Comparison of ENCODE assay signal across 8 cellular contexts in genomic region chr19:16651421-16652188, GRCh38. TPM values are rescaled to one million over a fixed set of nuclear protein-coding genes. Genes with fewer than 3 reads are reported as not detected.
DNase-seq lines count a peak whose midpoint lies in the region; ATAC-seq, FAIRE-seq and TF ChIP-seq lines count a peak whose summit lies in the region.
"Not testable (repeated sequence)": the region's sequence is repeated elsewhere in the genome, so short reads cannot be mapped to it uniquely, and the experiment has no call there.
"Had no signal": no experiment of that assay in that cellular context is flagged by ENCODE, and none has a peak within 500 bp of the region (broad histone marks: within the 10 kb centered on the region; RNA-seq: fewer than 3 reads in every experiment).

No MANE protein-coding gene starts in this region.

- in situ Hi-C loops in K562 (cut with MboI); HepG2 (cut with HindIII; ENCODE audit: extremely low pct_ligation_motif_present, low pct_unique_long_range_greater_than_20kb): not testable (repeated sequence)

- CTCF ChIA-PET in activated naive CD4-positive, alpha-beta T cell treated with anti-CD3 and anti-CD28 coated beads, Interleukin-2, amount 10 ng/mL, durations not matched to agents 7 days and 5 days (lab: Charles Lee); K562 (lab: Yijun Ruan, JAX; ENCODE audit: low intra/inter-chr PET ratio); HepG2 (lab: Yijun Ruan, JAX; ENCODE audit: low intra/inter-chr PET ratio, low total read pairs): not testable (repeated sequence)

- H3K9me3 Mint-ChIP-seq in activated naive CD4-positive, alpha-beta T cell treated with anti-CD3 and anti-CD28 coated beads, Interleukin-2, amount 10 ng/mL, durations not matched to agents 7 days and 5 days = not testable (repeated sequence)

- not testable (repeated sequence) for TF ChIP-seq RAD21 in K562 (CRISPR knock-in tag; conservative IDR thresholded peaks at IDR 0.05 in 1 of 2, IDR thresholded peaks at IDR 0.05 in 1 of 2); HepG2 (CRISPR knock-in tag; IDR thresholded peaks at IDR 0.05)

- intact Hi-C loops in K562 (cut with micrococcal nuclease); HepG2 (cut with micrococcal nuclease; ENCODE audit: unreplicated experiment): not testable (repeated sequence)

- BruUV-seq in K562 (replicated peaks; lab: Mats Ljungman, UMichigan); HepG2 (replicated peaks; lab: Mats Ljungman, UMichigan): not testable (repeated sequence)

- ATAC-seq in K562, HepG2: not testable (repeated sequence)

- peak overlapping the region; percentile 53 for H3K27ac Mint-ChIP-seq in activated naive CD4-positive, alpha-beta T cell treated with anti-CD3 and anti-CD28 coated beads, Interleukin-2, amount 10 ng/mL, durations not matched to agents 7 days and 5 days

- TF ChIP-seq CTCF in VCaP (conservative IDR thresholded peaks at IDR 0.05); K562 (IDR thresholded peaks at IDR 0.05 in 2 of 3, conservative IDR thresholded peaks at IDR 0.05 in 1 of 3; ENCODE audit: insufficient read depth in 2 of 3, low read depth in 1 of 3, low read length in 3 of 3); HepG2 (CRISPR knock-in tag; IDR thresholded peaks at IDR 0.05); neutrophil (IDR thresholded peaks at IDR 0.05): not testable (repeated sequence)

- not testable (repeated sequence) for DNase-seq in activated naive CD4-positive, alpha-beta T cell treated with anti-CD3 and anti-CD28 coated beads, Interleukin-2, amount 10 ng/mL, durations not matched to agents 7 days and 5 days; K562 (ENCODE audit: extremely low read depth in 1 of 4, low spot score in 3 of 4); HepG2 (ENCODE audit: low spot score)

- peaks cover 91% of the 10 kb centered on the region for H3K36me3 ChIP-seq in BLaER1
- H3K36me3 ChIP-seq in K562 (ENCODE audit: control insufficient read depth, insufficient read depth, low read length) = peaks cover 89% of the 10 kb centered on the region
- H3K36me3 ChIP-seq in HepG2 (replicated peaks in 1 of 2; ENCODE audit: control insufficient read depth in 1 of 2, insufficient read depth in 2 of 2, low read length in 2 of 2) = peaks cover 25 to 52% of the 10 kb centered on the region in 2 experiments
- peaks cover 73% of the 10 kb centered on the region for H3K36me3 ChIP-seq in neutrophil
- H3K36me3 ChIP-seq in skeletal muscle tissue (ENCODE audit: control insufficient read depth in 3 of 3, insufficient read depth in 3 of 3, low read length in 3 of 3) = peaks cover 43 to 56% (median 49%) of the 10 kb centered on the region in 3 donors

- POLR2A ChIA-PET in K562 (lab: Yijun Ruan, JAX); HepG2 (lab: Yijun Ruan, JAX): not testable (repeated sequence)

- not testable (repeated sequence) for H3K9me3 ChIP-seq in BLaER1; K562 (replicated peaks; ENCODE audit: control insufficient read depth, insufficient read depth, low read depth, low read length); HepG2 (ENCODE audit: low read length); neutrophil; skeletal muscle tissue (ENCODE audit: control insufficient read depth in 3 of 3, low read length in 3 of 3)

- peaks cover 92% of the 10 kb centered on the region for H4K20me1 ChIP-seq in BLaER1
- H4K20me1 ChIP-seq in K562 (replicated peaks; ENCODE audit: control insufficient read depth, insufficient read depth, low read length); HepG2 (ENCODE audit: insufficient read depth, low read length): not testable (repeated sequence)

- H3K36me3 Mint-ChIP-seq in activated naive CD4-positive, alpha-beta T cell treated with anti-CD3 and anti-CD28 coated beads, Interleukin-2, amount 10 ng/mL, durations not matched to agents 7 days and 5 days = peaks cover 78% of the 10 kb centered on the region

- FAIRE-seq in K562 (lab: Jason Lieb, UNC); HepG2 (lab: Jason Lieb, UNC): not testable (repeated sequence)

- not testable (repeated sequence) for H2AFZ ChIP-seq in K562 (ENCODE audit: low read depth, low read length); HepG2 (ENCODE audit: low read length)

- not testable (repeated sequence) for TF ChIP-seq POLR2A in K562 (conservative IDR thresholded peaks at IDR 0.05); HepG2 (IDR thresholded peaks at IDR 0.05; ENCODE audit: insufficient read depth in 1 of 2, low read depth in 2 of 2, low read length in 2 of 2)

- H3K27me3 Mint-ChIP-seq in activated naive CD4-positive, alpha-beta T cell treated with anti-CD3 and anti-CD28 coated beads, Interleukin-2, amount 10 ng/mL, durations not matched to agents 7 days and 5 days = not testable (repeated sequence)

- H3K4me1 ChIP-seq in BLaER1 = peaks cover 39% of the 10 kb centered on the region
- not testable (repeated sequence) for H3K4me1 ChIP-seq in K562 (replicated peaks in 1 of 2; ENCODE audit: control insufficient read depth in 2 of 2, insufficient read depth in 2 of 2, low read length in 2 of 2); HepG2 (ENCODE audit: insufficient read depth, low read length)
- H3K4me1 ChIP-seq in neutrophil (ENCODE audit: control insufficient read depth in 1 of 2, insufficient read depth in 1 of 2, low read depth in 1 of 2, low read length in 1 of 2) = peaks cover 18 to 22% of the 10 kb centered on the region in 2 experiments
- peaks cover 29 to 43% (median 36%) of the 10 kb centered on the region in 3 donors for H3K4me1 ChIP-seq in skeletal muscle tissue (ENCODE audit: control insufficient read depth in 3 of 3, insufficient read depth in 3 of 3, low read length in 3 of 3)

- H3K4me3 Mint-ChIP-seq in activated naive CD4-positive, alpha-beta T cell treated with anti-CD3 and anti-CD28 coated beads, Interleukin-2, amount 10 ng/mL, durations not matched to agents 7 days and 5 days = not testable (repeated sequence)

- H3K9me1 ChIP-seq in K562 (ENCODE audit: control insufficient read depth, insufficient read depth, low read length) = not testable (repeated sequence)

- H3K4me2 ChIP-seq in BLaER1 = peak overlapping the region; percentile 48
- H3K4me2 ChIP-seq in K562 (ENCODE audit: insufficient read depth, low read length); HepG2 (ENCODE audit: low read depth, low read length): not testable (repeated sequence)

- TF ChIP-seq EP300 in K562 (IDR thresholded peaks at IDR 0.05; ENCODE audit: low read length); HepG2 (IDR thresholded peaks at IDR 0.05; ENCODE audit: low read depth in 2 of 2, low read length in 2 of 2); HepG2 (CRISPR knock-in tag; IDR thresholded peaks at IDR 0.05; ENCODE audit: borderline replicate concordance): not testable (repeated sequence)

- H3K79me2 ChIP-seq in K562 (ENCODE audit: control insufficient read depth, insufficient read depth, low read length); HepG2 (ENCODE audit: insufficient read depth, low read length): not testable (repeated sequence)

- not testable (repeated sequence) for H3K9ac ChIP-seq in BLaER1; K562 (ENCODE audit: insufficient read depth in 1 of 2, low read depth in 2 of 2, low read length in 2 of 2); HepG2 (ENCODE audit: insufficient read depth, low read depth, low read length)
- H3K9ac ChIP-seq in skeletal muscle tissue (ENCODE audit: low read depth in 1 of 3, low read length in 3 of 3) = peak overlapping the region in 2 of 3 donors; percentile 4 to 25

- not testable (repeated sequence) for H3K27me3 ChIP-seq in BLaER1; K562 (ENCODE audit: control insufficient read depth in 2 of 2, insufficient read depth in 2 of 2, low read length in 2 of 2); HepG2 (ENCODE audit: control insufficient read depth in 1 of 2, insufficient read depth in 2 of 2, low read length in 2 of 2); neutrophil; skeletal muscle tissue (ENCODE audit: control insufficient read depth in 3 of 3, insufficient read depth in 3 of 3, low read length in 3 of 3)

- H3K27ac ChIP-seq in BLaER1; K562 (ENCODE audit: extremely low read depth, low read depth, low read length); HepG2 (ENCODE audit: extremely low read length, insufficient read depth, low read length): not testable (repeated sequence)
- H3K27ac ChIP-seq in VCaP (peak overlapping the region; percentile 94), neutrophil (peak overlapping the region; percentile 70), skeletal muscle tissue (ENCODE audit: low read depth, low read length) (peak overlapping the region; percentile 48)

- not testable (repeated sequence) for H3K4me3 ChIP-seq in BLaER1; K562; HepG2 (replicated peaks in 1 of 3; ENCODE audit: insufficient read depth in 1 of 3, low read depth in 2 of 3, low read length in 3 of 3); neutrophil (ENCODE audit: low read depth in 1 of 2, low read length in 1 of 2)
- peak overlapping the region in 1 of 3 donors; percentile 17 for H3K4me3 ChIP-seq in skeletal muscle tissue (ENCODE audit: low read length in 3 of 3)

- WGBS in K562 (ENCODE audit: insufficient coverage, low coverage, missing lambda C conversion rate) = 88% methylated on average over 8 of the region's 8 CpGs
- WGBS in HepG2 (ENCODE audit: low lambda C conversion rate) = 97% methylated on average over 8 of the region's 8 CpGs

- peaks cover 24% of the 10 kb centered on the region for H3K4me1 Mint-ChIP-seq in activated naive CD4-positive, alpha-beta T cell treated with anti-CD3 and anti-CD28 coated beads, Interleukin-2, amount 10 ng/mL, durations not matched to agents 7 days and 5 days

RNA-seq across cellular contexts. Expression of gene SMIM7, which starts 8.3 kb away (rescaled TPM):
- 167 and 203 TPM in 2 replicates for total RNA-seq in K562 (2011; cell fraction: chromatin; rRNA removed; ENCODE audit: low replicate concordance)
- 137 and 142 TPM in 2 replicates for total RNA-seq in K562 (2011; cell fraction: nucleolus; rRNA removed)
- total RNA-seq in K562 (2011; cell fraction: nucleoplasm; rRNA removed) = 167 and 208 TPM in 2 replicates
- 55.3 and 63.3 TPM in 2 replicates for total RNA-seq in K562 (2014; rRNA removed)
- 102 and 109 TPM in 2 replicates for total RNA-seq in K562 (2014; rRNA removed; fragmentation: Illumina TruSeq; extraction: Trizol)
- 110 and 114 TPM in 2 replicates for total RNA-seq in K562 (2015; rRNA removed; fragmentation: Illumina TruSeq; extraction: Trizol)
- 72.5 and 72.7 TPM in 2 replicates for total RNA-seq in K562 (2021)
- 95.0 and 107 TPM in 2 replicates for polyA plus RNA-seq in K562 (2011; rRNA removed)
- 60.8 and 84.9 TPM in 2 replicates for polyA plus RNA-seq in K562 (2011; cell fraction: cytosol; rRNA removed)
- 50.6 and 64.0 TPM in 2 replicates for polyA plus RNA-seq in K562 (2011; cell fraction: nucleus; rRNA removed)
- 67.5 and 69.7 TPM in 2 replicates for polyA plus RNA-seq in K562 (2012)
- polyA plus RNA-seq in K562 (2014; fragmentation: Illumina TruSeq; extraction: Trizol) = 85.6 and 113 TPM in 2 replicates
- 100 to 1,000 TPM; 233 to 265 TPM for polyA plus RNA-seq in K562 (2014; fragmentation: Nextera tagmentation; extraction: Ambion mirVana)
- polyA plus RNA-seq in K562 (2014; rRNA removed) = 105 and 122 TPM in 2 replicates
- polyA minus RNA-seq in K562 (2011; rRNA and poly(A)+ RNA removed) = 61.4 and 64.6 TPM in 2 replicates
- 24.3 and 33.3 TPM in 2 replicates for polyA minus RNA-seq in K562 (2011; cell fraction: cytosol; rRNA and poly(A)+ RNA removed)
- 24.4 and 40.8 TPM in 2 replicates for polyA minus RNA-seq in K562 (2011; cell fraction: nucleus; rRNA and poly(A)+ RNA removed)
- total RNA-seq in HepG2 (2016; rRNA removed; fragmentation: Illumina TruSeq; extraction: Trizol) = 67.4 and 74.9 TPM in 2 replicates
- 22.7 and 23.8 TPM in 2 replicates for total RNA-seq in HepG2 (2016; cell fraction: cytosol; rRNA removed; fragmentation: Illumina TruSeq; extraction: Trizol; ENCODE audit: low read depth)
- total RNA-seq in HepG2 (2016; cell fraction: insoluble cytoplasmic fraction; rRNA removed; fragmentation: Illumina TruSeq; extraction: Trizol) = 70.2 and 82.6 TPM in 2 replicates
- total RNA-seq in HepG2 (2016; cell fraction: membrane; rRNA removed; fragmentation: Illumina TruSeq; extraction: Trizol) = 40.7 and 44.7 TPM in 2 replicates
- total RNA-seq in HepG2 (2016; cell fraction: nucleus; rRNA removed; fragmentation: Illumina TruSeq; extraction: Trizol) = 59.0 and 59.2 TPM in 2 replicates
- polyA plus RNA-seq in HepG2 (2011; rRNA removed) = 54.7 and 55.7 TPM in 2 replicates
- 48.4 and 57.9 TPM in 2 replicates for polyA plus RNA-seq in HepG2 (2011; cell fraction: cytosol; rRNA removed)
- polyA plus RNA-seq in HepG2 (2011; cell fraction: nucleus; rRNA removed) = 29.8 and 32.8 TPM in 2 replicates
- polyA plus RNA-seq in HepG2 (2012) = 35.2 and 40.9 TPM in 2 replicates
- polyA plus RNA-seq in HepG2 (2016; cell fraction: cytosol; fragmentation: Illumina TruSeq; extraction: Trizol; ENCODE audit: low read depth) = 23.3 and 26.2 TPM in 2 replicates
- 69.8 and 76.9 TPM in 2 replicates for polyA plus RNA-seq in HepG2 (2016; cell fraction: insoluble cytoplasmic fraction; fragmentation: Illumina TruSeq; extraction: Trizol; ENCODE audit: low read depth)
- polyA plus RNA-seq in HepG2 (2016; cell fraction: membrane; fragmentation: Illumina TruSeq; extraction: Trizol; ENCODE audit: low read depth) = 35.1 and 42.6 TPM in 2 replicates
- 93.6 and 97.3 TPM in 2 replicates for polyA plus RNA-seq in HepG2 (2016; cell fraction: nucleus; fragmentation: Illumina TruSeq; extraction: Trizol; ENCODE audit: insufficient read depth, low read depth)
- polyA minus RNA-seq in HepG2 (2011; rRNA and poly(A)+ RNA removed; ENCODE audit: low replicate concordance) = 48.4 and 75.2 TPM in 2 replicates
- polyA minus RNA-seq in HepG2 (2011; cell fraction: cytosol; rRNA and poly(A)+ RNA removed) = 21.3 and 23.3 TPM in 2 replicates
- 58.6 and 66.2 TPM in 2 replicates for polyA minus RNA-seq in HepG2 (2011; cell fraction: nucleus; rRNA and poly(A)+ RNA removed)
- 48.0 TPM for total RNA-seq in skeletal muscle tissue

RNA-seq across cellular contexts. Expression of gene TMEM38A, which starts 9.3 kb away (rescaled TPM):
- 5.1 and 6.9 TPM in 2 replicates for total RNA-seq in K562 (2011; cell fraction: chromatin; rRNA removed; ENCODE audit: low replicate concordance)
- 3.9 and 5.3 TPM in 2 replicates for total RNA-seq in K562 (2011; cell fraction: nucleolus; rRNA removed)
- 4.2 and 4.7 TPM in 2 replicates for total RNA-seq in K562 (2011; cell fraction: nucleoplasm; rRNA removed)
- total RNA-seq in K562 (2014; rRNA removed) = 0.77 and 4.3 TPM in 2 replicates
- total RNA-seq in K562 (2014; rRNA removed; fragmentation: Illumina TruSeq; extraction: Trizol) = 1.2 and 1.4 TPM in 2 replicates
- 0.90 and 1.6 TPM in 2 replicates for total RNA-seq in K562 (2015; rRNA removed; fragmentation: Illumina TruSeq; extraction: Trizol)
- total RNA-seq in K562 (2021) = 1.4 and 2.1 TPM in 2 replicates
- 1.5 and 1.8 TPM in 2 replicates for polyA plus RNA-seq in K562 (2011; rRNA removed)
- 0.72 and 2.6 TPM in 2 replicates for polyA plus RNA-seq in K562 (2011; cell fraction: cytosol; rRNA removed)
- 2.2 and 2.6 TPM in 2 replicates for polyA plus RNA-seq in K562 (2011; cell fraction: nucleus; rRNA removed)
- polyA plus RNA-seq in K562 (2012) = 1.3 and 1.4 TPM in 2 replicates
- polyA plus RNA-seq in K562 (2014; fragmentation: Illumina TruSeq; extraction: Trizol) = 0.77 and 2.4 TPM in 2 replicates
- polyA plus RNA-seq in K562 (2014; fragmentation: Nextera tagmentation; extraction: Ambion mirVana) = under 1 TPM; 0.35 to 0.44 TPM
- 1.9 and 3.3 TPM in 2 replicates for polyA plus RNA-seq in K562 (2014; rRNA removed)
- 0.78 and 4.0 TPM in 2 replicates for polyA minus RNA-seq in K562 (2011; rRNA and poly(A)+ RNA removed)
- 1.2 and 2.3 TPM in 2 replicates for polyA minus RNA-seq in K562 (2011; cell fraction: cytosol; rRNA and poly(A)+ RNA removed)
- polyA minus RNA-seq in K562 (2011; cell fraction: nucleus; rRNA and poly(A)+ RNA removed) = 0.89 and 0.94 TPM in 2 replicates
- 1.7 and 4.8 TPM in 2 replicates for total RNA-seq in HepG2 (2016; rRNA removed; fragmentation: Illumina TruSeq; extraction: Trizol)
- 13.4 and 14.4 TPM in 2 replicates for total RNA-seq in HepG2 (2016; cell fraction: cytosol; rRNA removed; fragmentation: Illumina TruSeq; extraction: Trizol; ENCODE audit: low read depth)
- total RNA-seq in HepG2 (2016; cell fraction: insoluble cytoplasmic fraction; rRNA removed; fragmentation: Illumina TruSeq; extraction: Trizol) = 1.0 and 3.2 TPM in 2 replicates
- total RNA-seq in HepG2 (2016; cell fraction: membrane; rRNA removed; fragmentation: Illumina TruSeq; extraction: Trizol) = 5.8 and 6.7 TPM in 2 replicates
- total RNA-seq in HepG2 (2016; cell fraction: nucleus; rRNA removed; fragmentation: Illumina TruSeq; extraction: Trizol) = 2.9 and 3.9 TPM in 2 replicates
- polyA plus RNA-seq in HepG2 (2011; rRNA removed) = 6.8 and 7.7 TPM in 2 replicates
- polyA plus RNA-seq in HepG2 (2011; cell fraction: cytosol; rRNA removed) = 5.6 and 7.1 TPM in 2 replicates
- 3.8 and 5.7 TPM in 2 replicates for polyA plus RNA-seq in HepG2 (2011; cell fraction: nucleus; rRNA removed)
- polyA plus RNA-seq in HepG2 (2012) = 3.0 and 6.9 TPM in 2 replicates
- polyA plus RNA-seq in HepG2 (2016; cell fraction: cytosol; fragmentation: Illumina TruSeq; extraction: Trizol; ENCODE audit: low read depth) = 4.3 and 4.4 TPM in 2 replicates
- polyA plus RNA-seq in HepG2 (2016; cell fraction: insoluble cytoplasmic fraction; fragmentation: Illumina TruSeq; extraction: Trizol; ENCODE audit: low read depth) = 2.5 and 2.6 TPM in 2 replicates
- polyA plus RNA-seq in HepG2 (2016; cell fraction: membrane; fragmentation: Illumina TruSeq; extraction: Trizol; ENCODE audit: low read depth) = 5.6 and 5.9 TPM in 2 replicates
- 5.2 TPM in 2 replicates for polyA plus RNA-seq in HepG2 (2016; cell fraction: nucleus; fragmentation: Illumina TruSeq; extraction: Trizol; ENCODE audit: insufficient read depth, low read depth)
- polyA minus RNA-seq in HepG2 (2011; rRNA and poly(A)+ RNA removed; ENCODE audit: low replicate concordance) = 30.6 and 58.3 TPM in 2 replicates
- 2.2 and 6.2 TPM in 2 replicates for polyA minus RNA-seq in HepG2 (2011; cell fraction: cytosol; rRNA and poly(A)+ RNA removed)
- 4.1 and 7.3 TPM in 2 replicates for polyA minus RNA-seq in HepG2 (2011; cell fraction: nucleus; rRNA and poly(A)+ RNA removed)
- total RNA-seq in skeletal muscle tissue = 129 TPM
- polyA plus RNA-seq: CD8-positive, alpha-beta memory T cell had no signal

RNA-seq across cellular contexts. Expression of gene MED26, which starts 23.6 kb away (rescaled TPM):
- total RNA-seq in K562 (2011; cell fraction: chromatin; rRNA removed; ENCODE audit: low replicate concordance) = 31.4 and 62.0 TPM in 2 replicates
- 34.2 and 40.0 TPM in 2 replicates for total RNA-seq in K562 (2011; cell fraction: nucleolus; rRNA removed)
- total RNA-seq in K562 (2011; cell fraction: nucleoplasm; rRNA removed) = 27.1 and 33.1 TPM in 2 replicates
- total RNA-seq in K562 (2014; rRNA removed) (12.9 and 15.2 TPM in 2 replicates), K562 (2014; rRNA removed; fragmentation: Illumina TruSeq; extraction: Trizol) (3.7 and 4.6 TPM in 2 replicates), K562 (2015; rRNA removed; fragmentation: Illumina TruSeq; extraction: Trizol) (7.1 and 7.5 TPM in 2 replicates), K562 (2021) (15.1 and 16.5 TPM in 2 replicates), HepG2 (2016; rRNA removed; fragmentation: Illumina TruSeq; extraction: Trizol) (3.3 and 3.8 TPM in 2 replicates), skeletal muscle tissue (2.6 TPM)
- polyA plus RNA-seq in K562 (2011; rRNA removed) (5.6 and 6.1 TPM in 2 replicates), K562 (2014; fragmentation: Illumina TruSeq; extraction: Trizol) (6.2 and 8.4 TPM in 2 replicates), K562 (2014; fragmentation: Nextera tagmentation; extraction: Ambion mirVana) (under 1 TPM; 0.71 to 0.86 TPM), K562 (2014; rRNA removed) (8.4 and 9.0 TPM in 2 replicates), HepG2 (2011; rRNA removed) (3.3 and 3.5 TPM in 2 replicates)
- 5.8 and 11.0 TPM in 2 replicates for polyA plus RNA-seq in K562 (2011; cell fraction: cytosol; rRNA removed)
- polyA plus RNA-seq in K562 (2011; cell fraction: nucleus; rRNA removed) = 6.6 and 9.2 TPM in 2 replicates
- polyA plus RNA-seq in K562 (2012) = 5.5 and 7.2 TPM in 2 replicates
- 5.4 and 10.0 TPM in 2 replicates for polyA minus RNA-seq in K562 (2011; rRNA and poly(A)+ RNA removed)
- 10.9 and 11.5 TPM in 2 replicates for polyA minus RNA-seq in K562 (2011; cell fraction: cytosol; rRNA and poly(A)+ RNA removed)
- polyA minus RNA-seq in K562 (2011; cell fraction: nucleus; rRNA and poly(A)+ RNA removed) = 13.2 and 20.2 TPM in 2 replicates
- 0.88 and 1.1 TPM in 2 replicates for total RNA-seq in HepG2 (2016; cell fraction: cytosol; rRNA removed; fragmentation: Illumina TruSeq; extraction: Trizol; ENCODE audit: low read depth)
- total RNA-seq in HepG2 (2016; cell fraction: insoluble cytoplasmic fraction; rRNA removed; fragmentation: Illumina TruSeq; extraction: Trizol) = 2.3 and 2.9 TPM in 2 replicates
- 2.2 and 2.5 TPM in 2 replicates for total RNA-seq in HepG2 (2016; cell fraction: membrane; rRNA removed; fragmentation: Illumina TruSeq; extraction: Trizol)
- total RNA-seq in HepG2 (2016; cell fraction: nucleus; rRNA removed; fragmentation: Illumina TruSeq; extraction: Trizol) = 4.4 and 6.8 TPM in 2 replicates
- 2.7 and 3.7 TPM in 2 replicates for polyA plus RNA-seq in HepG2 (2011; cell fraction: cytosol; rRNA removed)
- polyA plus RNA-seq in HepG2 (2011; cell fraction: nucleus; rRNA removed) = 4.2 and 6.4 TPM in 2 replicates
- 3.0 and 3.2 TPM in 2 replicates for polyA plus RNA-seq in HepG2 (2012)
- polyA plus RNA-seq in HepG2 (2016; cell fraction: cytosol; fragmentation: Illumina TruSeq; extraction: Trizol; ENCODE audit: low read depth) = 0.35 and 0.40 TPM in 2 replicates
- 3.6 and 5.3 TPM in 2 replicates for polyA plus RNA-seq in HepG2 (2016; cell fraction: insoluble cytoplasmic fraction; fragmentation: Illumina TruSeq; extraction: Trizol; ENCODE audit: low read depth)
- polyA plus RNA-seq in HepG2 (2016; cell fraction: membrane; fragmentation: Illumina TruSeq; extraction: Trizol; ENCODE audit: low read depth) = 1.6 and 1.7 TPM in 2 replicates
- 6.4 and 8.6 TPM in 2 replicates for polyA plus RNA-seq in HepG2 (2016; cell fraction: nucleus; fragmentation: Illumina TruSeq; extraction: Trizol; ENCODE audit: insufficient read depth, low read depth)
- polyA minus RNA-seq in HepG2 (2011; rRNA and poly(A)+ RNA removed; ENCODE audit: low replicate concordance) = 12.3 and 16.1 TPM in 2 replicates
- polyA minus RNA-seq in HepG2 (2011; cell fraction: cytosol; rRNA and poly(A)+ RNA removed) = 4.7 and 5.5 TPM in 2 replicates
- polyA minus RNA-seq in HepG2 (2011; cell fraction: nucleus; rRNA and poly(A)+ RNA removed) = 14.0 and 19.3 TPM in 2 replicates
